Comparison of ENCODE assay signal across 20 cellular contexts in the genomic region with DNA sequence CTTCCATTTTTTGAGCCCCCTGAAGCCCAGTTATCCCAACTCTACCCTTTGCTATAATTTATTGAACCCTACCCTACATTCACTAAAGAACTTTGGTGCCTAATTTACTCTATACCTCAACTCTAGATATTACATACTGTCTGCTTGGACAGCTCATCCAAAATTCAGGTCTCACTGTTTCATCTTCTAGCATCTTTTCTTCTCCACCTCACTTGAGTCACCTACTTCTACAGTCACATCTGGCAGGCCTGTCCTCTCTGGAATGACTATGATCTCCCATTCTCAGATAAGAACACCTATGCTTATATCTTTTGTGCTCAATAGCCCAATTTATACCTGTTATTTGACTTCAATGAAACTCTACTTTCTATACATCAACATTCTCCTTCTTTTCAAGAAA.
"Had no signal": no experiment of that assay in that cellular context is flagged by ENCODE, and none has a peak within 500 bp of the region (broad histone marks: within the 10 kb centered on the region; RNA-seq: fewer than 3 reads in every experiment).

No MANE protein-coding gene starts in this region.

- ATAC-seq: foreskin keratinocyte; heart right ventricle; naive thymus-derived CD8-positive, alpha-beta T cell; right cardiac atrium; T-cell had no signal

- H3K27ac Mint-ChIP-seq: neural progenitor cell had no signal

- DNase-seq: activated CD4-positive, alpha-beta T cell treated with anti-CD3 and anti-CD28 coated beads for 4 hours; activated CD4-positive, alpha-beta T cell treated with anti-CD3 and anti-CD28 coated beads, Interleukin-2, amount 50 U/mL, for 48 hours; activated CD4-positive, CD25-positive, alpha-beta regulatory T cell; activated CD8-positive, alpha-beta memory T cell treated with anti-CD3 and anti-CD28 coated beads for 24 hours; activated CD8-positive, alpha-beta memory T cell treated with anti-CD3 and anti-CD28 coated beads, Interleukin-2, amount 50 U/mL, for 48 hours; activated naive CD4-positive, alpha-beta T cell; activated T-cell treated with anti-CD3 and anti-CD28 coated beads, Interleukin-2, amount 50 U/mL, for 24 hours; amygdala; caudate nucleus; foreskin keratinocyte; heart right ventricle; midbrain; naive thymus-derived CD8-positive, alpha-beta T cell; occipital lobe; right cardiac atrium; stimulated activated CD4-positive, alpha-beta T cell treated with anti-CD3 and anti-CD28 coated beads, Interleukin-15, amount 100 ng/mL, for 24 hours; stimulated activated CD4-positive, alpha-beta T cell treated with anti-CD3 and anti-CD28 coated beads, Interleukin-2, amount 100 ng/mL, for 24 hours; stimulated activated naive CD4-positive, alpha-beta T cell treated with Interleukin-2 at 50 U/mL for 16 hours; T-cell had no signal

- H3K4me3 Mint-ChIP-seq: activated T-cell treated with anti-CD3 and anti-CD28 coated beads, Interleukin-2, amount 50 U/mL, for 24 hours; neural progenitor cell; T-cell had no signal

- H3K9me3 Mint-ChIP-seq: activated T-cell treated with anti-CD3 and anti-CD28 coated beads, Interleukin-2, amount 50 U/mL, for 24 hours; naive thymus-derived CD8-positive, alpha-beta T cell; neural progenitor cell; T-cell had no signal

- H3K27me3 Mint-ChIP-seq: activated T-cell treated with anti-CD3 and anti-CD28 coated beads, Interleukin-2, amount 50 U/mL, for 24 hours; naive thymus-derived CD8-positive, alpha-beta T cell; T-cell had no signal

- H3K4me1 Mint-ChIP-seq: neural progenitor cell had no signal
